Comparison of ENCODE assay signal across 22 cellular contexts in the genomic region with DNA sequence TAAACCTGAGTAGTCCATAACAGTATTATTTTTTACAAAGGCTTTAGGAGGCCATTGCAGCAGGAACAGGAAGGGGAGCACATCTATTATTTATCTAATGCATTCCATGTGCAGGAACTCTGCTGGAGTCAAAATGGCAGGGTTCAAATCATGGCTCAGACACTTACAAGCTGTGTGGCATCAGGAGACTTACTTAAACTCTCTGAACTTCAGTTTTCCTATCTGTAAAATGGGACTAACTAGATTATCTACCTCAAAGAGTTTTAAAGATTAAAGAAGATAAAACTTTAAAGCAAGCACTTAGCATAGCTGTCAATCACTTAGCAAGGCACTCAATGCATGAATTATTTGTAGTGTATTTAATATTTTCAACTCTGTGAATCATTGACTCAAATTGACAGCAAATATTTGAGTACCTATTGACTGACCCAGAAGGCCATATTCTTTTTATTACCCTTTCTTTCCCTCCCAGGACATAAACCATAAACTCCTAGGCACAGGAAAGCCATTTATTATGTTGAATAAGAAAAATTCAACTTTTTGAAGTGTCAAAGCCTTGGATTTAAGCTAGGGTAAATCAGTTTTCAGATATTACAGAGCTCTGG.
A peak's percentile ranks its signal among the peaks of the same experiment; 100 is the strongest.
DNase-seq lines count a peak whose midpoint lies in the region; ATAC-seq and TF ChIP-seq lines count a peak whose summit lies in the region.
"Had no signal": no experiment of that assay in that cellular context is flagged by ENCODE, and none has a peak within 500 bp of the region (broad histone marks: within the 10 kb centered on the region; RNA-seq: fewer than 3 reads in every experiment).

No MANE protein-coding gene starts in this region.

- no peaks in the 10 kb centered on the region for H3K36me3 Mint-ChIP-seq in activated CD4-positive, alpha-beta T cell treated with anti-CD3 and anti-CD28 coated beads, Interleukin-2, amount 10 ng/mL, durations not matched to agents 24 days and 14 days (ENCODE audit: low read depth)
- no peaks in the 10 kb centered on the region for H3K36me3 Mint-ChIP-seq in activated CD8-positive, alpha-beta T cell treated with anti-CD3 and anti-CD28 coated beads, Interleukin-2, amount 10 ng/mL, durations not matched to agents 7 days and 5 days (ENCODE audit: low read depth)
- H3K36me3 Mint-ChIP-seq: CD14-positive monocyte; CD4-positive, alpha-beta memory T cell had no signal

- peak overlapping the region; percentile 69 for H3K27ac ChIP-seq in VCaP
- H3K27ac ChIP-seq: 22Rv1, A549, HL-60 had no signal

- POLR2A ChIA-PET in activated CD8-positive, alpha-beta T cell treated with anti-CD3 and anti-CD28 coated beads, Interleukin-2, amount 10 ng/mL, durations not matched to agents 7 days and 5 days (lab: Charles Lee): no interaction called here

- peaks cover 26% of the 10 kb centered on the region for H3K27me3 Mint-ChIP-seq in activated CD4-positive, alpha-beta T cell treated with anti-CD3 and anti-CD28 coated beads, Interleukin-2, amount 10 ng/mL, durations not matched to agents 24 days and 14 days
- H3K27me3 Mint-ChIP-seq in activated CD8-positive, alpha-beta T cell treated with anti-CD3 and anti-CD28 coated beads, Interleukin-2, amount 10 ng/mL, durations not matched to agents 7 days and 5 days (ENCODE audit: low read depth): peaks cover 31% of the 10 kb centered on the region

- H3K4me1 Mint-ChIP-seq in activated CD4-positive, alpha-beta T cell treated with anti-CD3 and anti-CD28 coated beads, Interleukin-2, amount 10 ng/mL, durations not matched to agents 24 days and 14 days: peaks cover 6% of the 10 kb centered on the region
- H3K4me1 Mint-ChIP-seq in activated CD8-positive, alpha-beta T cell treated with anti-CD3 and anti-CD28 coated beads, Interleukin-2, amount 10 ng/mL, durations not matched to agents 7 days and 5 days (ENCODE audit: low read depth): peaks cover 6% of the 10 kb centered on the region
- H3K4me1 Mint-ChIP-seq: GM23338 had no signal

- H3K4me3 Mint-ChIP-seq in activated CD4-positive, alpha-beta T cell treated with anti-CD3 and anti-CD28 coated beads, Interleukin-2, amount 10 ng/mL, durations not matched to agents 24 days and 14 days: no peak overlapping the region
- no peak overlapping the region for H3K4me3 Mint-ChIP-seq in activated CD8-positive, alpha-beta T cell treated with anti-CD3 and anti-CD28 coated beads, Interleukin-2, amount 10 ng/mL, durations not matched to agents 7 days and 5 days
- H3K4me3 Mint-ChIP-seq: CD4-positive, alpha-beta memory T cell; GM23338; HFFc6 had no signal

- CTCF ChIA-PET in activated CD8-positive, alpha-beta T cell treated with anti-CD3 and anti-CD28 coated beads, Interleukin-2, amount 10 ng/mL, durations not matched to agents 7 days and 5 days (lab: Charles Lee): interaction anchor here (0.6 to 2.7 kb wide), 8 partner anchors 18 to 1241 kb away, joined by 3 to 23 read pairs (median 6); no protein-coding TSS in a partner anchor

- peak; percentile 84 for ATAC-seq in left colon
- ATAC-seq in activated CD8-positive, alpha-beta T cell treated with anti-CD3 and anti-CD28 coated beads, Interleukin-2, amount 10 ng/mL, durations not matched to agents 7 days and 5 days: no peak
- ATAC-seq: A549, GM12878, GM23338, HCT116 had no signal

- DNase-seq in activated CD4-positive, alpha-beta T cell treated with anti-CD3 and anti-CD28 coated beads, Interleukin-2, amount 10 ng/mL, durations not matched to agents 24 days and 14 days: peak; percentile 22
- no peak for DNase-seq in activated CD4-positive, alpha-beta T cell treated with anti-CD3 and anti-CD28 coated beads for 48 hours
- no peak for DNase-seq in left colon
- no peak for DNase-seq in activated CD8-positive, alpha-beta T cell treated with anti-CD3 and anti-CD28 coated beads, Interleukin-2, amount 10 ng/mL, durations not matched to agents 7 days and 5 days
- DNase-seq in H4 (ENCODE audit: low spot score): no peak
- no peak for DNase-seq in NCI-H345 (lab: John Stamatoyannopoulos, UW)
- DNase-seq: AML-193; CD4-positive, alpha-beta memory T cell; DMS153; DND-41; EL; H7; HFFc6; IMR-90 had no signal

- H3K9me3 Mint-ChIP-seq in activated CD4-positive, alpha-beta T cell treated with anti-CD3 and anti-CD28 coated beads, Interleukin-2, amount 10 ng/mL, durations not matched to agents 24 days and 14 days: no peaks in the 10 kb centered on the region
- H3K9me3 Mint-ChIP-seq in activated CD8-positive, alpha-beta T cell treated with anti-CD3 and anti-CD28 coated beads, Interleukin-2, amount 10 ng/mL, durations not matched to agents 7 days and 5 days (ENCODE audit: insufficient read depth): no peaks in the 10 kb centered on the region
- H3K9me3 Mint-ChIP-seq: CD4-positive, alpha-beta memory T cell; GM23338; HFFc6 had no signal

- no peak overlapping the region for H3K27ac Mint-ChIP-seq in activated CD4-positive, alpha-beta T cell treated with anti-CD3 and anti-CD28 coated beads, Interleukin-2, amount 10 ng/mL, durations not matched to agents 24 days and 14 days
- no peak overlapping the region for H3K27ac Mint-ChIP-seq in activated CD8-positive, alpha-beta T cell treated with anti-CD3 and anti-CD28 coated beads, Interleukin-2, amount 10 ng/mL, durations not matched to agents 7 days and 5 days
- H3K27ac Mint-ChIP-seq: CD14-positive monocyte; CD4-positive, alpha-beta memory T cell; GM23338; HFFc6 had no signal

- intact Hi-C loops in activated CD4-positive, alpha-beta T cell treated with anti-CD3 and anti-CD28 coated beads, Interleukin-2, amount 10 ng/mL, durations not matched to agents 24 days and 14 days (cut with micrococcal nuclease): loop anchor here (2.0 to 10.0 kb wide), 2 partner anchors 87 to 961 kb away; no protein-coding TSS in a partner anchor
- intact Hi-C loops in left colon (cut with DNase I, micrococcal nuclease): no loop called here

- no peak for TF ChIP-seq CTCF in VCaP (conservative IDR thresholded peaks at IDR 0.05)
